ENCODE assay signal across 13 cellular contexts in genomic region chr14:93969082-93969828, GRCh38. TPM values are rescaled to one million over a fixed set of nuclear protein-coding genes. Genes with fewer than 3 reads are reported as not detected.
DNase-seq lines count a peak whose midpoint lies in the region; ATAC-seq and TF ChIP-seq lines count a peak whose summit lies in the region.
"Had no signal": no experiment of that assay in that cellular context is flagged by ENCODE, and none has a peak within 500 bp of the region (broad histone marks: within the 10 kb centered on the region; RNA-seq: fewer than 3 reads in every experiment).

No MANE protein-coding gene starts in this region.

- peaks cover 9% of the 10 kb centered on the region for H3K9me3 Mint-ChIP-seq in activated CD8-positive, alpha-beta T cell treated with anti-CD3 and anti-CD28 coated beads, Interleukin-2, amount 10 ng/mL, durations not matched to agents 7 days and 5 days (ENCODE audit: insufficient read depth)
- peaks cover 5% of the 10 kb centered on the region for H3K9me3 Mint-ChIP-seq in activated CD8-positive, alpha-beta T cell treated with anti-CD3 and anti-CD28 coated beads for 36 hours

- H3K27me3 Mint-ChIP-seq in activated CD8-positive, alpha-beta T cell treated with anti-CD3 and anti-CD28 coated beads, Interleukin-2, amount 10 ng/mL, durations not matched to agents 7 days and 5 days (ENCODE audit: low read depth): no peaks in the 10 kb centered on the region
- H3K27me3 Mint-ChIP-seq in activated CD8-positive, alpha-beta T cell treated with anti-CD3 and anti-CD28 coated beads for 36 hours: no peaks in the 10 kb centered on the region

- H3K27ac Mint-ChIP-seq in activated CD8-positive, alpha-beta T cell treated with anti-CD3 and anti-CD28 coated beads, Interleukin-2, amount 10 ng/mL, durations not matched to agents 7 days and 5 days: peak overlapping the region; percentile 71
- no peak overlapping the region for H3K27ac Mint-ChIP-seq in activated CD8-positive, alpha-beta T cell treated with anti-CD3 and anti-CD28 coated beads for 36 hours

- no peak overlapping the region for H3K4me3 Mint-ChIP-seq in activated CD8-positive, alpha-beta T cell treated with anti-CD3 and anti-CD28 coated beads, Interleukin-2, amount 10 ng/mL, durations not matched to agents 7 days and 5 days
- no peak overlapping the region for H3K4me3 Mint-ChIP-seq in activated CD8-positive, alpha-beta T cell treated with anti-CD3 and anti-CD28 coated beads for 36 hours

- WGBS in heart right ventricle, 2 donors: 32 to 33% methylated on average over 12 of the region's 12 CpGs

- H3K36me3 Mint-ChIP-seq in activated CD8-positive, alpha-beta T cell treated with anti-CD3 and anti-CD28 coated beads, Interleukin-2, amount 10 ng/mL, durations not matched to agents 7 days and 5 days (ENCODE audit: low read depth): peaks cover 15% of the 10 kb centered on the region
- H3K36me3 Mint-ChIP-seq in activated CD8-positive, alpha-beta T cell treated with anti-CD3 and anti-CD28 coated beads for 36 hours (ENCODE audit: low read depth): peaks cover 8% of the 10 kb centered on the region

- no peak overlapping the region for H2AFZ ChIP-seq in MM.1S (ENCODE audit: low read length)

- H3K27me3 ChIP-seq in heart right ventricle: no peaks in the 10 kb centered on the region
- no peaks in the 10 kb centered on the region for H3K27me3 ChIP-seq in thoracic aorta (replicated peaks; ENCODE audit: insufficient read depth)
- no peaks in the 10 kb centered on the region for H3K27me3 ChIP-seq in MM.1S (replicated peaks; ENCODE audit: insufficient read depth, low read length)

- DNase-seq in activated CD8-positive, alpha-beta T cell treated with anti-CD3 and anti-CD28 coated beads, Interleukin-2, amount 10 ng/mL, durations not matched to agents 7 days and 5 days: no peak
- no peak for DNase-seq in activated CD8-positive, alpha-beta T cell treated with anti-CD3 and anti-CD28 coated beads for 36 hours
- DNase-seq in NCI-H524 treated with DMSO at 0.1 percent for 48 hours (lab: John Stamatoyannopoulos, UW) (peak; percentile 63), heart right ventricle (peak; percentile 54 to 61), thoracic aorta (ENCODE audit: low spot score) (no peak), OCI-M1 (lab: John Stamatoyannopoulos, UW) (no peak), MM.1S (no peak)
- DNase-seq: NCI-H510A treated with DMSO at 0.1 percent for 48 hours, small intestine had no signal

- POLR2A ChIA-PET in activated CD8-positive, alpha-beta T cell treated with anti-CD3 and anti-CD28 coated beads, Interleukin-2, amount 10 ng/mL, durations not matched to agents 7 days and 5 days (lab: Charles Lee): interaction anchor here (1.1 to 11.5 kb wide), 2 partner anchors 9 to 29 kb away, joined by 3 to 303 read pairs; no protein-coding TSS in a partner anchor
- POLR2A ChIA-PET in activated CD8-positive, alpha-beta T cell treated with anti-CD3 and anti-CD28 coated beads for 36 hours (lab: Charles Lee): interaction anchor here (0.5 to 12.3 kb wide), 4 partner anchors 7 to 116 kb away, joined by 4 to 180 read pairs (median 8); no protein-coding TSS in a partner anchor

- H3F3A ChIP-seq in MM.1S (ENCODE audit: insufficient read depth, low read length): peaks cover 5% of the 10 kb centered on the region; the same call in 1 of the 2 replicates

- peak overlapping the region in 8 of 10 donors; percentile 41 to 91 (median 60) for H3K27ac ChIP-seq in heart right ventricle
- H3K27ac ChIP-seq in thoracic aorta: peak overlapping the region; percentile 90 to 92
- H3K27ac ChIP-seq in MM.1S (ENCODE audit: low read length): no peak overlapping the region

- H4K20me1 ChIP-seq in MM.1S (ENCODE audit: insufficient read depth, low read length): no peaks in the 10 kb centered on the region

- TF ChIP-seq CTCF in activated CD8-positive, alpha-beta T cell treated with anti-CD3 and anti-CD28 coated beads for 36 hours (IDR thresholded peaks at IDR 0.05): no peak
- TF ChIP-seq CTCF in heart right ventricle (IDR thresholded peaks at IDR 0.05) (no peak), thoracic aorta (IDR thresholded peaks at IDR 0.05) (no peak), MM.1S (IDR thresholded peaks at IDR 0.05; ENCODE audit: low read length) (no peak)

- CTCF ChIA-PET in activated CD8-positive, alpha-beta T cell treated with anti-CD3 and anti-CD28 coated beads, Interleukin-2, amount 10 ng/mL, durations not matched to agents 7 days and 5 days (lab: Charles Lee): interaction anchor here (1.5 to 13.0 kb wide), 12 partner anchors 9 to 167 kb away, joined by 4 to 366 read pairs (median 18); partner anchors contain the start of gene OTUB2
- CTCF ChIA-PET in activated CD8-positive, alpha-beta T cell treated with anti-CD3 and anti-CD28 coated beads for 36 hours (lab: Charles Lee): interaction anchor here (1.8 to 13.6 kb wide), 4 partner anchors 11 to 52 kb away, joined by 7 to 290 read pairs (median 63); partner anchors contain the start of gene CCDC197

- no peak for ATAC-seq in activated CD8-positive, alpha-beta T cell treated with anti-CD3 and anti-CD28 coated beads, Interleukin-2, amount 10 ng/mL, durations not matched to agents 7 days and 5 days
- ATAC-seq in activated CD8-positive, alpha-beta T cell treated with anti-CD3 and anti-CD28 coated beads for 36 hours: no peak
- peak in 3 of 8 donors; percentile 32 to 53 (median 36) for ATAC-seq in heart right ventricle
- peak; percentile 18 for ATAC-seq in thoracic aorta (ENCODE audit: insufficient number of reproducible peaks, low FRiP score, low read depth)
- no peak for ATAC-seq in HG03108 (IDR thresholded peaks at IDR 0.05; ENCODE audit: unreplicated experiment)
- ATAC-seq: SK-N-SH treated with all-trans-retinoic acid at 6 μM for 48 hours had no signal

- H3K4me1 Mint-ChIP-seq in activated CD8-positive, alpha-beta T cell treated with anti-CD3 and anti-CD28 coated beads, Interleukin-2, amount 10 ng/mL, durations not matched to agents 7 days and 5 days (ENCODE audit: low read depth): peaks cover 86% of the 10 kb centered on the region
- peaks cover 74% of the 10 kb centered on the region for H3K4me1 Mint-ChIP-seq in activated CD8-positive, alpha-beta T cell treated with anti-CD3 and anti-CD28 coated beads for 36 hours (ENCODE audit: low read depth)

- H3K9ac ChIP-seq in MM.1S (ENCODE audit: low read length): no peak overlapping the region

- H3K9me3 ChIP-seq in heart right ventricle (no peaks in the 10 kb centered on the region), thoracic aorta (no peaks in the 10 kb centered on the region), MM.1S (replicated peaks; ENCODE audit: insufficient read depth, low read length) (no peaks in the 10 kb centered on the region)

- intact Hi-C loops in activated CD8-positive, alpha-beta T cell treated with anti-CD3 and anti-CD28 coated beads for 36 hours (cut with micrococcal nuclease): no loop called here
- intact Hi-C loops in heart right ventricle (cut with DNase I): no loop called here

- no peak overlapping the region for H3K4me2 ChIP-seq in MM.1S (ENCODE audit: low read depth, low read length)

- H3K79me2 ChIP-seq in MM.1S (ENCODE audit: low read length): peaks cover 1% of the 10 kb centered on the region

- H3K9me2 ChIP-seq in MM.1S (replicated peaks; ENCODE audit: insufficient read depth, low read length): no peaks in the 10 kb centered on the region

- H3K4me1 ChIP-seq in heart right ventricle: peaks cover 17 to 94% (median 58%) of the 10 kb centered on the region in 9 donors
- H3K4me1 ChIP-seq in thoracic aorta (ENCODE audit: control insufficient read depth in 1 of 2, low read depth in 2 of 2): peaks cover 47 to 95% of the 10 kb centered on the region in 2 donors
- H3K4me1 ChIP-seq in MM.1S (ENCODE audit: low read length): peaks cover 15% of the 10 kb centered on the region

- H3K36me3 ChIP-seq in heart right ventricle (peaks cover 0 to 5% (median 0%) of the 10 kb centered on the region in 9 donors), thoracic aorta (no peaks in the 10 kb centered on the region), MM.1S (replicated peaks; ENCODE audit: insufficient read depth, low read length) (no peaks in the 10 kb centered on the region)

- H3K4me3 ChIP-seq in heart right ventricle (no peak overlapping the region), thoracic aorta (no peak overlapping the region), MM.1S (ENCODE audit: low read length) (no peak overlapping the region)

RNA-seq across cellular contexts. Expression of gene ASB2, which starts 7.1 kb away (rescaled TPM):
- total RNA-seq in activated CD8-positive, alpha-beta T cell treated with anti-CD3 and anti-CD28 coated beads, Interleukin-2, amount 10 ng/mL, durations not matched to agents 7 days and 5 days: 10 to 100 TPM; 15.8 to 17.0 TPM
- total RNA-seq in activated CD8-positive, alpha-beta T cell treated with anti-CD3 and anti-CD28 coated beads for 36 hours: 10 to 100 TPM; 11.7 to 12.7 TPM
- 100 to 1,000 TPM in 9 of 10 donors, 10 to 100 TPM in 1; 85.7 to 253 (median 168) TPM for total RNA-seq in heart right ventricle
- 100 to 1,000 TPM in 1 of 2 donors, 10 to 100 TPM in 1; 19.6 to 374 TPM for polyA plus RNA-seq in heart right ventricle
- total RNA-seq in thoracic aorta: 10 to 100 TPM; 47.2 to 48.3 TPM

RNA-seq across cellular contexts. Expression of gene CCDC197, which starts 27.8 kb away (rescaled TPM):
- not detected for total RNA-seq in activated CD8-positive, alpha-beta T cell treated with anti-CD3 and anti-CD28 coated beads, Interleukin-2, amount 10 ng/mL, durations not matched to agents 7 days and 5 days
- total RNA-seq in activated CD8-positive, alpha-beta T cell treated with anti-CD3 and anti-CD28 coated beads for 36 hours: not detected
- total RNA-seq in heart right ventricle (1 to 10 TPM in 3 of 10 donors, under 1 TPM in 6, not detected in 1; 0.40 to 1.6 (median 0.75) TPM), thoracic aorta (not detected)
- 1 to 10 TPM in 1 of 2 donors, not detected in 1; 1.3 TPM for polyA plus RNA-seq in heart right ventricle
- total RNA-seq: G401 had no signal
- polyA plus RNA-seq: AG04450, small intestine had no signal

RNA-seq across cellular contexts. Expression of gene FAM181A, which starts 42.1 kb away (rescaled TPM):
- total RNA-seq in activated CD8-positive, alpha-beta T cell treated with anti-CD3 and anti-CD28 coated beads, Interleukin-2, amount 10 ng/mL, durations not matched to agents 7 days and 5 days: not detected
- total RNA-seq in activated CD8-positive, alpha-beta T cell treated with anti-CD3 and anti-CD28 coated beads for 36 hours: not detected
- total RNA-seq in heart right ventricle (not detected), thoracic aorta (not detected)
- not detected for polyA plus RNA-seq in heart right ventricle
- total RNA-seq: G401 had no signal
- polyA plus RNA-seq: AG04450, small intestine had no signal

RNA-seq across cellular contexts. Expression of gene OTUB2, which starts 56.9 kb away (rescaled TPM):
- total RNA-seq in activated CD8-positive, alpha-beta T cell treated with anti-CD3 and anti-CD28 coated beads, Interleukin-2, amount 10 ng/mL, durations not matched to agents 7 days and 5 days: 1 to 10 TPM; 1.4 to 1.7 TPM
- total RNA-seq in activated CD8-positive, alpha-beta T cell treated with anti-CD3 and anti-CD28 coated beads for 36 hours: under 1 TPM; 0.25 to 0.29 TPM
- under 1 TPM in 9 of 10 donors, not detected in 1; 0.07 to 0.37 (median 0.15) TPM for total RNA-seq in heart right ventricle
- under 1 TPM; 0.22 to 0.29 TPM for polyA plus RNA-seq in heart right ventricle
- total RNA-seq in thoracic aorta: under 1 TPM; 0.14 to 0.71 TPM

Comparison
In these comparisons a context has a peak if more than half of its experiments do, and no peak if none do; other contexts are left out.
1. DNase-seq: peak in NCI-H524 treated with DMSO at 0.1 percent for 48 hours (single experiment) and heart right ventricle (2 of 2); none in activated CD8-positive, alpha-beta T cell treated with anti-CD3 and anti-CD28 coated beads, Interleukin-2, amount 10 ng/mL, durations not matched to agents 7 days and 5 days (single experiment), activated CD8-positive, alpha-beta T cell treated with anti-CD3 and anti-CD28 coated beads for 36 hours (single experiment), thoracic aorta (single experiment), OCI-M1 (single experiment) and MM.1S (single experiment).